In the genomic region with DNA sequence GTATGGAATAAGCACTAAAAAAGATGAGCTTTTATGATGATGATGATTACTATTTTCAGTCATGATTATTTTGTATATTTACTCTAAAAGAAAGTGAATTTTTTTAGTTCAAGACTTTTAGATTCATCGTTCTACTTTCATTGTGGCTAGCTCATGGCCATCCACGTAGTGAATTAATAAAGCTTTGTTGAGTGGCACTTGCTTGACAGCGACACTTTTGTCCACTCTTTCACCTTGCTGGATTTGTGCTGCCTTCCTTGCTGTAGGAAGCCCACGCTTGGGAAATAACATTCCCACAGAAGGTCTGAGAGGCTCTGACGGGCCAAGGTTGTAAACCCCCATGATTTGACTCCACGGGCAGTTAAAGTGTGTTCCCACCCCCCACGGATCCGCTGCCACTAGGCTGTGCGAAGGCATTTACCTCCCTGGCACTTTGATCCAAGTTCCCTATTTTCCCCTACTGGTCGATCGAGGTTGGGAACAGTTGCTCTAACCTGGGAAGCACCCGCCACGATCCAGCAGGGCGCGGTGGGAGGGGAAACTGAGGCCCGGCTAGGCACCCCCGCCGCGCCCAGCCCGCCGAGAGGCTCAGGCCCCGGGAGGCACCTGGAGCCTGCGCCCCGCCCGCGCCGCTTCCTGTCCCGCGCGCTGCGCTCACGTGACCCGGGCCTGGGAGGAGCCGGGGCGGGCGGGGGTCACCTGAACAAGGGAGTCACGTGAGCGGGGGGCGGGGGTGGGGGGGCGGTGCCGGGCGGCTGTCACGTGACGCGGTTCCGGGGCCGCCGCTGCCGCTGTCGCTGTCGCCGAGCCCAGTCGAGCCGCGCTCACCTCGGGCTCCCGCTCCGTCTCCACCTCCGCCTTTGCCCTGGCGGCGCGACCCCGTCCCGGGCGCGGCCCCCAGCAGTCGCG, we compare ENCODE assay signal across 8 cellular contexts. TPM values are rescaled to one million over a fixed set of nuclear protein-coding genes. Genes with fewer than 3 reads are reported as not detected.
DNase-seq lines count a peak whose midpoint lies in the region; ATAC-seq lines count a peak whose summit lies in the region.

A gene with protein sequence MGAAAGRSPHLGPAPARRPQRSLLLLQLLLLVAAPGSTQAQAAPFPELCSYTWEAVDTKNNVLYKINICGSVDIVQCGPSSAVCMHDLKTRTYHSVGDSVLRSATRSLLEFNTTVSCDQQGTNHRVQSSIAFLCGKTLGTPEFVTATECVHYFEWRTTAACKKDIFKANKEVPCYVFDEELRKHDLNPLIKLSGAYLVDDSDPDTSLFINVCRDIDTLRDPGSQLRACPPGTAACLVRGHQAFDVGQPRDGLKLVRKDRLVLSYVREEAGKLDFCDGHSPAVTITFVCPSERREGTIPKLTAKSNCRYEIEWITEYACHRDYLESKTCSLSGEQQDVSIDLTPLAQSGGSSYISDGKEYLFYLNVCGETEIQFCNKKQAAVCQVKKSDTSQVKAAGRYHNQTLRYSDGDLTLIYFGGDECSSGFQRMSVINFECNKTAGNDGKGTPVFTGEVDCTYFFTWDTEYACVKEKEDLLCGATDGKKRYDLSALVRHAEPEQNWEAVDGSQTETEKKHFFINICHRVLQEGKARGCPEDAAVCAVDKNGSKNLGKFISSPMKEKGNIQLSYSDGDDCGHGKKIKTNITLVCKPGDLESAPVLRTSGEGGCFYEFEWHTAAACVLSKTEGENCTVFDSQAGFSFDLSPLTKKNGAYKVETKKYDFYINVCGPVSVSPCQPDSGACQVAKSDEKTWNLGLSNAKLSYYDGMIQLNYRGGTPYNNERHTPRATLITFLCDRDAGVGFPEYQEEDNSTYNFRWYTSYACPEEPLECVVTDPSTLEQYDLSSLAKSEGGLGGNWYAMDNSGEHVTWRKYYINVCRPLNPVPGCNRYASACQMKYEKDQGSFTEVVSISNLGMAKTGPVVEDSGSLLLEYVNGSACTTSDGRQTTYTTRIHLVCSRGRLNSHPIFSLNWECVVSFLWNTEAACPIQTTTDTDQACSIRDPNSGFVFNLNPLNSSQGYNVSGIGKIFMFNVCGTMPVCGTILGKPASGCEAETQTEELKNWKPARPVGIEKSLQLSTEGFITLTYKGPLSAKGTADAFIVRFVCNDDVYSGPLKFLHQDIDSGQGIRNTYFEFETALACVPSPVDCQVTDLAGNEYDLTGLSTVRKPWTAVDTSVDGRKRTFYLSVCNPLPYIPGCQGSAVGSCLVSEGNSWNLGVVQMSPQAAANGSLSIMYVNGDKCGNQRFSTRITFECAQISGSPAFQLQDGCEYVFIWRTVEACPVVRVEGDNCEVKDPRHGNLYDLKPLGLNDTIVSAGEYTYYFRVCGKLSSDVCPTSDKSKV (N-terminal part only) (plus strand): TSS at position 788 of the 909 bp plus-strand sequence. CDS start 165 bp downstream, outside the sequence.

- CTCF ChIA-PET in naive thymus-derived CD4-positive, alpha-beta T cell (lab: Charles Lee) = interaction anchor here (0.7 kb wide), 1 partner anchor 11 kb away, joined by 3 read pairs; no protein-coding TSS in a partner anchor

- peak; percentile 72 for DNase-seq in DMS79 treated with DMSO at 0.1 percent for 48 hours (lab: John Stamatoyannopoulos, UW)
- peak; percentile 83 for DNase-seq in Jurkat, Clone E6-1 (ENCODE audit: low read depth, low spot score)
- peak; percentile 89 for DNase-seq in RPMI7951 (ENCODE audit: low read depth)
- peak; percentile 84 to 91 for DNase-seq in activated T-helper 1 cell treated with anti-CD3 and anti-CD28 coated beads, Interleukin-2, amount 50 U/mL, for 16 hours (ENCODE audit: low read depth in 1 of 2, low spot score in 1 of 2)
- DNase-seq in fibroblast of gingiva (ENCODE audit: low read depth) = peak; percentile 90
- peak; percentile 88 to 94 (median 92) for DNase-seq in naive thymus-derived CD4-positive, alpha-beta T cell

- peaks cover 0 to 11% (median 0%) of the 10 kb centered on the region in 5 donors for H3K36me3 Mint-ChIP-seq in naive thymus-derived CD4-positive, alpha-beta T cell
- H3K36me3 Mint-ChIP-seq in stimulated activated memory B cell treated with anti-CD40 and anti-IgM and Interleukin-4, amounts not matched to agents 10 μg/mL and 1 μg/mL and 100 μg/mL, for 72 hours = no peaks in the 10 kb centered on the region

- peak within 1 kb of the TSS; percentile 82 for H3K27ac ChIP-seq in naive thymus-derived CD4-positive, alpha-beta T cell (ENCODE audit: low read depth, low read length)

- peak within 1 kb of the TSS; percentile 78 for H3K4me3 ChIP-seq in Jurkat, Clone E6-1 (ENCODE audit: low read length)
- peak within 1 kb of the TSS; percentile 69 for H3K4me3 ChIP-seq in naive thymus-derived CD4-positive, alpha-beta T cell (ENCODE audit: low read length)

- no peaks in the 10 kb centered on the region for H3K27me3 ChIP-seq in naive thymus-derived CD4-positive, alpha-beta T cell (ENCODE audit: control insufficient read depth in 2 of 2, insufficient read depth in 2 of 2, low read length in 2 of 2)

- intact Hi-C loops in naive thymus-derived CD4-positive, alpha-beta T cell (cut with micrococcal nuclease) = loop anchor here (1.0 to 10.0 kb wide), 10 partner anchors 46 to 494 kb away; partner anchors contain the start of genes ACAT2 (in 2 of the 2), WTAP (in 2 of the 2), MRPL18 (in 1 of the 2) and SOD2 (in 1 of the 2)

- peak; percentile 79 for ATAC-seq in GM21619 (IDR thresholded peaks at IDR 0.05; ENCODE audit: unreplicated experiment)
- ATAC-seq in naive thymus-derived CD4-positive, alpha-beta T cell = peak; percentile 95
- peak; percentile 95 for ATAC-seq in stimulated activated memory B cell treated with anti-CD40 and anti-IgM and Interleukin-4, amounts not matched to agents 10 μg/mL and 1 μg/mL and 100 μg/mL, for 72 hours

- peak within 1 kb of the TSS; percentile 89 to 97 (median 94) for H3K27ac Mint-ChIP-seq in naive thymus-derived CD4-positive, alpha-beta T cell
- peak within 1 kb of the TSS; percentile 80 for H3K27ac Mint-ChIP-seq in stimulated activated memory B cell treated with anti-CD40 and anti-IgM and Interleukin-4, amounts not matched to agents 10 μg/mL and 1 μg/mL and 100 μg/mL, for 72 hours

- H3K9me3 Mint-ChIP-seq in naive thymus-derived CD4-positive, alpha-beta T cell = no peaks in the 10 kb centered on the region
- no peaks in the 10 kb centered on the region for H3K9me3 Mint-ChIP-seq in stimulated activated memory B cell treated with anti-CD40 and anti-IgM and Interleukin-4, amounts not matched to agents 10 μg/mL and 1 μg/mL and 100 μg/mL, for 72 hours

- H3K4me1 Mint-ChIP-seq in naive thymus-derived CD4-positive, alpha-beta T cell = peaks cover 27 to 43% (median 37%) of the 10 kb centered on the region in 7 donors
- peaks cover 34% of the 10 kb centered on the region for H3K4me1 Mint-ChIP-seq in stimulated activated memory B cell treated with anti-CD40 and anti-IgM and Interleukin-4, amounts not matched to agents 10 μg/mL and 1 μg/mL and 100 μg/mL, for 72 hours

- peak within 1 kb of the TSS; percentile 88 to 98 (median 92) for H3K4me3 Mint-ChIP-seq in naive thymus-derived CD4-positive, alpha-beta T cell
- H3K4me3 Mint-ChIP-seq in stimulated activated memory B cell treated with anti-CD40 and anti-IgM and Interleukin-4, amounts not matched to agents 10 μg/mL and 1 μg/mL and 100 μg/mL, for 72 hours = peak within 1 kb of the TSS; percentile 88

- peaks cover 0 to 30% (median 0%) of the 10 kb centered on the region in 5 donors for H3K27me3 Mint-ChIP-seq in naive thymus-derived CD4-positive, alpha-beta T cell
- no peaks in the 10 kb centered on the region for H3K27me3 Mint-ChIP-seq in stimulated activated memory B cell treated with anti-CD40 and anti-IgM and Interleukin-4, amounts not matched to agents 10 μg/mL and 1 μg/mL and 100 μg/mL, for 72 hours

- no peaks in the 10 kb centered on the region for H3K9me3 ChIP-seq in naive thymus-derived CD4-positive, alpha-beta T cell (ENCODE audit: control insufficient read depth in 2 of 3, low read length in 3 of 3)

- POLR2A ChIA-PET in naive thymus-derived CD4-positive, alpha-beta T cell (lab: Charles Lee) = interaction anchor here (0.7 to 8.2 kb wide), 12 partner anchors 13 to 274 kb away, joined by 3 to 60 read pairs (median 7); partner anchors contain the start of genes MRPL18, TCP1 and WTAP

- no peaks in the 10 kb centered on the region for H3K36me3 ChIP-seq in naive thymus-derived CD4-positive, alpha-beta T cell (ENCODE audit: control insufficient read depth in 2 of 3, insufficient read depth in 3 of 3, low read length in 3 of 3)

- H3K4me1 ChIP-seq in naive thymus-derived CD4-positive, alpha-beta T cell (ENCODE audit: control insufficient read depth in 2 of 2, insufficient read depth in 2 of 2, low read length in 2 of 2) = peaks cover 18 to 27% of the 10 kb centered on the region in 2 donors

RNA-seq across cellular contexts. Expression of the gene that starts here (rescaled TPM):
- polyA plus RNA-seq in Jurkat, Clone E6-1 (2012; ENCODE audit: insufficient read depth, insufficient read length) = 53.7 TPM
- total RNA-seq in RPMI7951 (2014; rRNA removed; shearing (Covaris generic)) = 32.4 and 36.2 TPM in 2 replicates
- 10 to 100 TPM; 59.1 to 79.2 (median 74.2) TPM for total RNA-seq in naive thymus-derived CD4-positive, alpha-beta T cell
- 10 to 100 TPM in 1 of 2 donors, 1 to 10 TPM in 1; 8.7 to 18.9 TPM for polyA plus RNA-seq in naive thymus-derived CD4-positive, alpha-beta T cell

Comparison
In these comparisons a context has a peak if more than half of its experiments do, and no peak if none do; other contexts are left out.
1. Peak in every context shown above with its lines: DNase-seq, ATAC-seq, H3K4me3 ChIP-seq and H3K27ac ChIP-seq.